Comparison of ENCODE assay signal across 29 cellular contexts in genomic region chr9:92530893-92531292, GRCh38. TPM values are rescaled to one million over a fixed set of nuclear protein-coding genes. Genes with fewer than 3 reads are reported as not detected.
DNase-seq lines count a peak whose midpoint lies in the region; ATAC-seq, FAIRE-seq and TF ChIP-seq lines count a peak whose summit lies in the region.
"Had no signal": no experiment of that assay in that cellular context is flagged by ENCODE, and none has a peak within 500 bp of the region (broad histone marks: within the 10 kb centered on the region; RNA-seq: fewer than 3 reads in every experiment).

No MANE protein-coding gene starts in this region.

- no peak overlapping the region for H3K4me3 Mint-ChIP-seq in activated naive CD4-positive, alpha-beta T cell treated with anti-CD3 and anti-CD28 coated beads, Interleukin-2, amount 50 U/mL, for 24 hours
- H3K4me3 Mint-ChIP-seq in activated naive CD4-positive, alpha-beta T cell treated with anti-CD3 and anti-CD28 coated beads for 36 hours, result no peak overlapping the region
- H3K4me3 Mint-ChIP-seq in activated T-helper 17 cell treated with anti-CD3 and anti-CD28 coated beads, Interleukin-2, amount 50 U/mL, for 72 hours, result no peak overlapping the region
- H3K4me3 Mint-ChIP-seq: CD14-positive monocyte; CD4-positive, alpha-beta memory T cell; CD4-positive, CD25-positive, alpha-beta regulatory T cell; CD8-positive, alpha-beta memory T cell had no signal

- peak; percentile 30 for FAIRE-seq in RCC 7860 (lab: Jason Lieb, UNC)
- FAIRE-seq in kidney (lab: Jason Lieb, UNC), result peak; percentile 6
- FAIRE-seq in H54 (lab: Jason Lieb, UNC), result no peak
- FAIRE-seq: GM12891, GM19239 had no signal

- DNase-seq in activated naive CD4-positive, alpha-beta T cell treated with anti-CD3 and anti-CD28 coated beads for 36 hours, result no peak
- no peak for DNase-seq in RCC 7860 (ENCODE audit: low spot score)
- DNase-seq in kidney, result no peak
- no peak for DNase-seq in H54 (ENCODE audit: insufficient read length, low spot score)
- DNase-seq in prostate gland (ENCODE audit: low spot score), result no peak
- DNase-seq: ACHN; BE2C; C1 segment of cervical spinal cord; CD4-positive, alpha-beta memory T cell; CD4-positive, CD25-positive, alpha-beta regulatory T cell; CD8-positive, alpha-beta memory T cell; COR-L47; DMS 273 treated with DMSO at 0.1 percent for 48 hours; DMS153; DMS53; DMS79; DND-41; EL; GF-D8 had no signal

- H3K4me1 ChIP-seq in kidney (ENCODE audit: control insufficient read depth in 1 of 2, insufficient read depth in 1 of 2, low read depth in 1 of 2, low read length in 2 of 2) (peaks cover 0 to 2% of the 10 kb centered on the region in 2 donors), prostate gland (replicated peaks) (no peaks in the 10 kb centered on the region)

- ATAC-seq in activated T-helper 17 cell treated with anti-CD3 and anti-CD28 coated beads, Interleukin-2, amount 50 U/mL, for 72 hours (replicated peaks), result no peak

- no peaks in the 10 kb centered on the region for H3K27me3 ChIP-seq in prostate gland (replicated peaks; ENCODE audit: insufficient read depth)
- H3K27me3 ChIP-seq: BE2C, BLaER1 had no signal

- H3K36me3 Mint-ChIP-seq in activated naive CD4-positive, alpha-beta T cell treated with anti-CD3 and anti-CD28 coated beads, Interleukin-2, amount 50 U/mL, for 24 hours, result peaks cover 2% of the 10 kb centered on the region
- no peaks in the 10 kb centered on the region for H3K36me3 Mint-ChIP-seq in activated naive CD4-positive, alpha-beta T cell treated with anti-CD3 and anti-CD28 coated beads for 36 hours (ENCODE audit: low read depth)
- H3K36me3 Mint-ChIP-seq in activated T-helper 17 cell treated with anti-CD3 and anti-CD28 coated beads, Interleukin-2, amount 50 U/mL, for 72 hours (ENCODE audit: low read depth), result no peaks in the 10 kb centered on the region
- H3K36me3 Mint-ChIP-seq: CD4-positive, alpha-beta memory T cell; CD4-positive, CD25-positive, alpha-beta regulatory T cell had no signal

- no peaks in the 10 kb centered on the region for H3K9me3 Mint-ChIP-seq in activated naive CD4-positive, alpha-beta T cell treated with anti-CD3 and anti-CD28 coated beads, Interleukin-2, amount 50 U/mL, for 24 hours
- peaks cover 6% of the 10 kb centered on the region for H3K9me3 Mint-ChIP-seq in activated naive CD4-positive, alpha-beta T cell treated with anti-CD3 and anti-CD28 coated beads for 36 hours
- H3K9me3 Mint-ChIP-seq in activated T-helper 17 cell treated with anti-CD3 and anti-CD28 coated beads, Interleukin-2, amount 50 U/mL, for 72 hours, result no peaks in the 10 kb centered on the region

- no peaks in the 10 kb centered on the region for H3K27me3 Mint-ChIP-seq in activated naive CD4-positive, alpha-beta T cell treated with anti-CD3 and anti-CD28 coated beads, Interleukin-2, amount 50 U/mL, for 24 hours
- H3K27me3 Mint-ChIP-seq in activated naive CD4-positive, alpha-beta T cell treated with anti-CD3 and anti-CD28 coated beads for 36 hours (ENCODE audit: low read depth), result no peaks in the 10 kb centered on the region
- no peaks in the 10 kb centered on the region for H3K27me3 Mint-ChIP-seq in activated T-helper 17 cell treated with anti-CD3 and anti-CD28 coated beads, Interleukin-2, amount 50 U/mL, for 72 hours
- H3K27me3 Mint-ChIP-seq: CD4-positive, alpha-beta memory T cell; CD8-positive, alpha-beta memory T cell had no signal

- TF ChIP-seq CTCF in kidney (IDR thresholded peaks at IDR 0.05; ENCODE audit: borderline replicate concordance, extremely low read depth, insufficient read depth) (no peak), prostate gland (IDR thresholded peaks at IDR 0.05) (no peak)

- H3K4me1 Mint-ChIP-seq in activated naive CD4-positive, alpha-beta T cell treated with anti-CD3 and anti-CD28 coated beads, Interleukin-2, amount 50 U/mL, for 24 hours, result no peaks in the 10 kb centered on the region
- peaks cover 2% of the 10 kb centered on the region for H3K4me1 Mint-ChIP-seq in activated naive CD4-positive, alpha-beta T cell treated with anti-CD3 and anti-CD28 coated beads for 36 hours (ENCODE audit: low read depth)
- H3K4me1 Mint-ChIP-seq in activated T-helper 17 cell treated with anti-CD3 and anti-CD28 coated beads, Interleukin-2, amount 50 U/mL, for 72 hours, result peaks cover 10% of the 10 kb centered on the region
- H3K4me1 Mint-ChIP-seq: CD8-positive, alpha-beta memory T cell had no signal

- intact Hi-C loops in activated naive CD4-positive, alpha-beta T cell treated with anti-CD3 and anti-CD28 coated beads for 36 hours (cut with micrococcal nuclease), result no loop called here
- intact Hi-C loops in kidney (cut with DNase I) (no loop called here), prostate gland (cut with DNase I) (no loop called here)

- H3K4me3 ChIP-seq in kidney (ENCODE audit: low read length in 2 of 2) (no peak overlapping the region), prostate gland (no peak overlapping the region)
- H3K4me3 ChIP-seq: BLaER1 had no signal

- no peak overlapping the region for H3K27ac ChIP-seq in kidney (ENCODE audit: low read depth in 2 of 2, low read length in 2 of 2)
- no peak overlapping the region for H3K27ac ChIP-seq in prostate gland
- H3K27ac ChIP-seq: 22Rv1, BLaER1 had no signal

- H3K9ac ChIP-seq in kidney (ENCODE audit: low read length in 2 of 2), result no peak overlapping the region
- H3K9ac ChIP-seq: BLaER1 had no signal

- TF ChIP-seq POLR2A in H54 (IDR thresholded peaks at IDR 0.05; ENCODE audit: low read depth, low read length) (no peak), prostate gland (IDR thresholded peaks at IDR 0.05) (no peak)

- H3K9me3 ChIP-seq in kidney (ENCODE audit: control insufficient read depth in 1 of 2, low read length in 2 of 2), result peaks cover 0 to 6% of the 10 kb centered on the region in 2 donors
- H3K9me3 ChIP-seq in prostate gland, result no peaks in the 10 kb centered on the region
- H3K9me3 ChIP-seq: BE2C had no signal

- H3K27ac Mint-ChIP-seq in activated naive CD4-positive, alpha-beta T cell treated with anti-CD3 and anti-CD28 coated beads, Interleukin-2, amount 50 U/mL, for 24 hours, result peak overlapping the region; percentile 9
- no peak overlapping the region for H3K27ac Mint-ChIP-seq in activated naive CD4-positive, alpha-beta T cell treated with anti-CD3 and anti-CD28 coated beads for 36 hours
- H3K27ac Mint-ChIP-seq in activated T-helper 17 cell treated with anti-CD3 and anti-CD28 coated beads, Interleukin-2, amount 50 U/mL, for 72 hours, result no peak overlapping the region
- H3K27ac Mint-ChIP-seq: CD14-positive monocyte; CD4-positive, alpha-beta memory T cell; CD4-positive, CD25-positive, alpha-beta regulatory T cell; CD8-positive, alpha-beta memory T cell had no signal

- H3K36me3 ChIP-seq in kidney (ENCODE audit: control insufficient read depth in 1 of 2, insufficient read depth in 2 of 2, low read length in 2 of 2), result no peaks in the 10 kb centered on the region
- no peaks in the 10 kb centered on the region for H3K36me3 ChIP-seq in prostate gland
- H3K36me3 ChIP-seq: BE2C, BLaER1 had no signal

- CTCF ChIA-PET in activated naive CD4-positive, alpha-beta T cell treated with anti-CD3 and anti-CD28 coated beads for 36 hours (lab: Charles Lee), result no interaction called here

RNA-seq across cellular contexts. Expression of gene ECM2, which starts 4.9 kb away (rescaled TPM):
- total RNA-seq in activated naive CD4-positive, alpha-beta T cell treated with anti-CD3 and anti-CD28 coated beads for 36 hours, result not detected
- total RNA-seq in kidney (7.6 TPM), prostate gland (10 to 100 TPM in 1 of 2 donors, 1 to 10 TPM in 1; 2.6 to 14.1 TPM)
- 5.5 TPM for polyA plus RNA-seq in kidney (ENCODE audit: insufficient read depth, low read depth, low replicate concordance)
- not detected for total RNA-seq in activated T-helper 17 cell treated with anti-CD3 and anti-CD28 coated beads, Interleukin-2, amount 50 U/mL, for 72 hours
- total RNA-seq: A172; CD4-positive, alpha-beta memory T cell; CD4-positive, CD25-positive, alpha-beta regulatory T cell; CD8-positive, alpha-beta memory T cell; G401 had no signal
- polyA plus RNA-seq: CD4-positive, alpha-beta memory T cell; CD4-positive, CD25-positive, alpha-beta regulatory T cell; CD8-positive, alpha-beta memory T cell had no signal

RNA-seq across cellular contexts. Expression of gene ASPN, which starts 48.6 kb away (rescaled TPM):
- total RNA-seq in activated naive CD4-positive, alpha-beta T cell treated with anti-CD3 and anti-CD28 coated beads for 36 hours, result not detected
- 1.5 TPM for total RNA-seq in kidney
- 3.2 TPM for polyA plus RNA-seq in kidney (ENCODE audit: insufficient read depth, low read depth, low replicate concordance)
- 1 to 10 TPM in 1 of 2 donors, under 1 TPM in 1; 0.68 to 1.8 TPM for total RNA-seq in prostate gland
- total RNA-seq in activated T-helper 17 cell treated with anti-CD3 and anti-CD28 coated beads, Interleukin-2, amount 50 U/mL, for 72 hours, result not detected
- total RNA-seq: A172; CD4-positive, alpha-beta memory T cell; CD4-positive, CD25-positive, alpha-beta regulatory T cell; CD8-positive, alpha-beta memory T cell; Daoy; G401 had no signal
- polyA plus RNA-seq: CD14-positive monocyte; CD4-positive, alpha-beta memory T cell; CD4-positive, CD25-positive, alpha-beta regulatory T cell; CD8-positive, alpha-beta memory T cell had no signal
